Comparison of ENCODE assay signal across 2 cellular contexts in the genomic region with DNA sequence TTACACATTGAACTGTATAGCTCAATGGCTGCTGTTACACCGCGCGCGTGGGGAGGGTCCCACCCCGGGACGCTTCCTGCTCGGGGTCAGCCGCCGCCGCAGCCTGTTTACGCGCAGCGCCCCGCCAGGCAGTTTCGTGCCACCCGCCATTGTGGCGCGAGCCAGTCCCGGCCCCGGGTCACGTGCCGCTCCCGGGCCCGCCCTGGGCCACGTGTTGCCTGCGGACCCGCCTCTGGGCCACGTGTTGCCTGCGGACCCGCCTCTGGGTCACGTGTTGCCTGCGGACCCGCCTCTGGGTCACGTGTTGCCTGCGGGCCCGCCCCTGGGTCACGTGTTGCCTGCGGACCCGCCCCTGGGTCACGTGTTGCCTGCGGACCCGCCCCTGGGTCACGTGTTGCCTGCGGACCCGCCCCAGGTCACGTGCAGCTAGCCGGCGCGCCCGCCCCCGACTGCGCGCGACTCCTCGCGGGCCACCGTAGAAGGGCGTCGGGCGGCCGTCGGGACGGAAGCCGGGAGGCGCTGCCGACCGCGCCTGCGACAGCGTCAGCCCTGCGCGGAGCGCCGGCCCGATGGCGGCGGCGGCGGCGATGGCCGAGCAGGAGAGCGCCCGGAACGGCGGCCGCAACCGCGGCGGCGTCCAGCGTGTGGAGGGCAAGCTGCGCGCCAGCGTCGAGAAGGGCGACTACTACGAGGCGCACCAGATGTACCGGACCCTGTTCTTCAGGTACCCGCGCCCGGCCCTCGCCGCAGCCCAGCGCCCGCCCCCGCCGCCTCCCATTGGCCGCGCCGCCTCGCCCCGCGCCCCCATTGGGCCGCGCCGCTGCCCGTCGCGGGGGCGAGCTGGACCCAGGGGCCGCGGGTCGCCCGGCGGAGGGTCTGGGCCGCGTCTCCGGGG.
TF ChIP-seq lines count a peak whose summit lies in the region.

A gene with protein sequence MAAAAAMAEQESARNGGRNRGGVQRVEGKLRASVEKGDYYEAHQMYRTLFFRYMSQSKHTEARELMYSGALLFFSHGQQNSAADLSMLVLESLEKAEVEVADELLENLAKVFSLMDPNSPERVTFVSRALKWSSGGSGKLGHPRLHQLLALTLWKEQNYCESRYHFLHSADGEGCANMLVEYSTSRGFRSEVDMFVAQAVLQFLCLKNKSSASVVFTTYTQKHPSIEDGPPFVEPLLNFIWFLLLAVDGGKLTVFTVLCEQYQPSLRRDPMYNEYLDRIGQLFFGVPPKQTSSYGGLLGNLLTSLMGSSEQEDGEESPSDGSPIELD (plus strand): TSS at position 478 of the 895 bp plus-strand sequence. CDS start 92 bp downstream, at position 570.

TF ChIP-seq in HCT116, 20 proteins besides CTCF, POLR2A, EP300 and RAD21:
- no peak for TF ChIP-seq SIN3A (IDR thresholded peaks at IDR 0.05; ENCODE audit: low read depth)
- TF ChIP-seq ELF1 (IDR thresholded peaks at IDR 0.05; ENCODE audit: borderline replicate concordance, low read depth): no peak
- no peak; the same call in 1 of the 2 replicates for TF ChIP-seq ZFX (IDR thresholded peaks at IDR 0.05)
- no peak for TF ChIP-seq CEBPB (IDR thresholded peaks at IDR 0.05; ENCODE audit: low read depth)
- TF ChIP-seq, protein P1, sequence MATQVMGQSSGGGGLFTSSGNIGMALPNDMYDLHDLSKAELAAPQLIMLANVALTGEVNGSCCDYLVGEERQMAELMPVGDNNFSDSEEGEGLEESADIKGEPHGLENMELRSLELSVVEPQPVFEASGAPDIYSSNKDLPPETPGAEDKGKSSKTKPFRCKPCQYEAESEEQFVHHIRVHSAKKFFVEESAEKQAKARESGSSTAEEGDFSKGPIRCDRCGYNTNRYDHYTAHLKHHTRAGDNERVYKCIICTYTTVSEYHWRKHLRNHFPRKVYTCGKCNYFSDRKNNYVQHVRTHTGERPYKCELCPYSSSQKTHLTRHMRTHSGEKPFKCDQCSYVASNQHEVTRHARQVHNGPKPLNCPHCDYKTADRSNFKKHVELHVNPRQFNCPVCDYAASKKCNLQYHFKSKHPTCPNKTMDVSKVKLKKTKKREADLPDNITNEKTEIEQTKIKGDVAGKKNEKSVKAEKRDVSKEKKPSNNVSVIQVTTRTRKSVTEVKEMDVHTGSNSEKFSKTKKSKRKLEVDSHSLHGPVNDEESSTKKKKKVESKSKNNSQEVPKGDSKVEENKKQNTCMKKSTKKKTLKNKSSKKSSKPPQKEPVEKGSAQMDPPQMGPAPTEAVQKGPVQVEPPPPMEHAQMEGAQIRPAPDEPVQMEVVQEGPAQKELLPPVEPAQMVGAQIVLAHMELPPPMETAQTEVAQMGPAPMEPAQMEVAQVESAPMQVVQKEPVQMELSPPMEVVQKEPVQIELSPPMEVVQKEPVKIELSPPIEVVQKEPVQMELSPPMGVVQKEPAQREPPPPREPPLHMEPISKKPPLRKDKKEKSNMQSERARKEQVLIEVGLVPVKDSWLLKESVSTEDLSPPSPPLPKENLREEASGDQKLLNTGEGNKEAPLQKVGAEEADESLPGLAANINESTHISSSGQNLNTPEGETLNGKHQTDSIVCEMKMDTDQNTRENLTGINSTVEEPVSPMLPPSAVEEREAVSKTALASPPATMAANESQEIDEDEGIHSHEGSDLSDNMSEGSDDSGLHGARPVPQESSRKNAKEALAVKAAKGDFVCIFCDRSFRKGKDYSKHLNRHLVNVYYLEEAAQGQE (IDR thresholded peaks at IDR 0.05; ENCODE audit: low read depth): no peak
- peak; percentile 88 for TF ChIP-seq YY1 (IDR thresholded peaks at IDR 0.05; ENCODE audit: extremely low read depth, insufficient replicate concordance, low read depth, low read length)
- TF ChIP-seq POLR2AphosphoS5 (IDR thresholded peaks at IDR 0.05; ENCODE audit: low read depth, low read length): peak; percentile 48
- TF ChIP-seq, protein P2, sequence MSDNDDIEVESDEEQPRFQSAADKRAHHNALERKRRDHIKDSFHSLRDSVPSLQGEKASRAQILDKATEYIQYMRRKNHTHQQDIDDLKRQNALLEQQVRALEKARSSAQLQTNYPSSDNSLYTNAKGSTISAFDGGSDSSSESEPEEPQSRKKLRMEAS (IDR thresholded peaks at IDR 0.05): no peak
- TF ChIP-seq EGR1 (IDR thresholded peaks at IDR 0.05; ENCODE audit: low read depth): no peak
- no peak for TF ChIP-seq JUND (IDR thresholded peaks at IDR 0.05)
- TF ChIP-seq FOSL1 (IDR thresholded peaks at IDR 0.05; ENCODE audit: low read depth): no peak
- TF ChIP-seq TCF7L2 (IDR thresholded peaks at IDR 0.05; ENCODE audit: borderline replicate concordance, extremely low read depth, insufficient read depth, insufficient read length): no peak
- TF ChIP-seq EZH2phosphoT487 (IDR thresholded peaks at IDR 0.05; ENCODE audit: borderline replicate concordance): no peak
- no peak for TF ChIP-seq CBX3 (IDR thresholded peaks at IDR 0.05; ENCODE audit: low read depth)
- TF ChIP-seq, protein P3, sequence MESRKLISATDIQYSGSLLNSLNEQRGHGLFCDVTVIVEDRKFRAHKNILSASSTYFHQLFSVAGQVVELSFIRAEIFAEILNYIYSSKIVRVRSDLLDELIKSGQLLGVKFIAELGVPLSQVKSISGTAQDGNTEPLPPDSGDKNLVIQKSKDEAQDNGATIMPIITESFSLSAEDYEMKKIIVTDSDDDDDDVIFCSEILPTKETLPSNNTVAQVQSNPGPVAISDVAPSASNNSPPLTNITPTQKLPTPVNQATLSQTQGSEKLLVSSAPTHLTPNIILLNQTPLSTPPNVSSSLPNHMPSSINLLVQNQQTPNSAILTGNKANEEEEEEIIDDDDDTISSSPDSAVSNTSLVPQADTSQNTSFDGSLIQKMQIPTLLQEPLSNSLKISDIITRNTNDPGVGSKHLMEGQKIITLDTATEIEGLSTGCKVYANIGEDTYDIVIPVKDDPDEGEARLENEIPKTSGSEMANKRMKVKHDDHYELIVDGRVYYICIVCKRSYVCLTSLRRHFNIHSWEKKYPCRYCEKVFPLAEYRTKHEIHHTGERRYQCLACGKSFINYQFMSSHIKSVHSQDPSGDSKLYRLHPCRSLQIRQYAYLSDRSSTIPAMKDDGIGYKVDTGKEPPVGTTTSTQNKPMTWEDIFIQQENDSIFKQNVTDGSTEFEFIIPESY (IDR thresholded peaks at IDR 0.05; ENCODE audit: extremely low read depth, insufficient replicate concordance, low read length): peak; percentile 92

TF ChIP-seq in SK-N-SH, 30 proteins besides CTCF, POLR2A, EP300 and RAD21:
- TF ChIP-seq GATA2 (CRISPR knock-in tag; IDR thresholded peaks at IDR 0.05) (no peak), RCOR1 (IDR thresholded peaks at IDR 0.05; ENCODE audit: low read length) (peak; percentile 98), ELF1 (IDR thresholded peaks at IDR 0.05) (peak; percentile 87), CHD2 (IDR thresholded peaks at IDR 0.05; ENCODE audit: low read length, partially characterized antibody) (peak; percentile 84), TEAD4 (IDR thresholded peaks at IDR 0.05; ENCODE audit: borderline replicate concordance, insufficient read depth) (no peak), TAF1 (IDR thresholded peaks at IDR 0.05; ENCODE audit: borderline replicate concordance, low read depth, low read length) (peak; percentile 78; the same call in 1 of the 2 replicates), SIN3A (IDR thresholded peaks at IDR 0.05; ENCODE audit: borderline replicate concordance, low read depth, low read length) (peak; percentile 88; the same call in 1 of the 2 replicates), SMC3 (IDR thresholded peaks at IDR 0.05; ENCODE audit: low read depth, low read length) (no peak), NRF1 (IDR thresholded peaks at IDR 0.05; ENCODE audit: low read depth, low read length) (peak; percentile 29; the same call in 1 of the 2 replicates), MXI1 (IDR thresholded peaks at IDR 0.05; ENCODE audit: low read depth, low read length) (peak; percentile 99), MEF2A (IDR thresholded peaks at IDR 0.05; ENCODE audit: borderline replicate concordance, low read depth) (no peak), JUND (IDR thresholded peaks at IDR 0.05) (peak; percentile 50; the same call in 1 of the 2 replicates), POLR2AphosphoS5 (IDR thresholded peaks at IDR 0.05; ENCODE audit: low read depth, low read length) (peak; percentile 65), FOXJ3 (CRISPR knock-in tag; IDR thresholded peaks at IDR 0.05) (no peak), YY1 (IDR thresholded peaks at IDR 0.05; ENCODE audit: low read depth) (peak; percentile 86), FOXM1 (IDR thresholded peaks at IDR 0.05; ENCODE audit: low read depth) (no peak)
- TF ChIP-seq, protein P4, sequence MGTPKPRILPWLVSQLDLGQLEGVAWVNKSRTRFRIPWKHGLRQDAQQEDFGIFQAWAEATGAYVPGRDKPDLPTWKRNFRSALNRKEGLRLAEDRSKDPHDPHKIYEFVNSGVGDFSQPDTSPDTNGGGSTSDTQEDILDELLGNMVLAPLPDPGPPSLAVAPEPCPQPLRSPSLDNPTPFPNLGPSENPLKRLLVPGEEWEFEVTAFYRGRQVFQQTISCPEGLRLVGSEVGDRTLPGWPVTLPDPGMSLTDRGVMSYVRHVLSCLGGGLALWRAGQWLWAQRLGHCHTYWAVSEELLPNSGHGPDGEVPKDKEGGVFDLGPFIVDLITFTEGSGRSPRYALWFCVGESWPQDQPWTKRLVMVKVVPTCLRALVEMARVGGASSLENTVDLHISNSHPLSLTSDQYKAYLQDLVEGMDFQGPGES (IDR thresholded peaks at IDR 0.05; ENCODE audit: low read depth, low read length): peak; percentile 63
- TF ChIP-seq, protein P5, sequence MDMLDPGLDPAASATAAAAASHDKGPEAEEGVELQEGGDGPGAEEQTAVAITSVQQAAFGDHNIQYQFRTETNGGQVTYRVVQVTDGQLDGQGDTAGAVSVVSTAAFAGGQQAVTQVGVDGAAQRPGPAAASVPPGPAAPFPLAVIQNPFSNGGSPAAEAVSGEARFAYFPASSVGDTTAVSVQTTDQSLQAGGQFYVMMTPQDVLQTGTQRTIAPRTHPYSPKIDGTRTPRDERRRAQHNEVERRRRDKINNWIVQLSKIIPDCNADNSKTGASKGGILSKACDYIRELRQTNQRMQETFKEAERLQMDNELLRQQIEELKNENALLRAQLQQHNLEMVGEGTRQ (IDR thresholded peaks at IDR 0.05; ENCODE audit: borderline replicate concordance, low read depth, low read length): peak; percentile 100
- TF ChIP-seq, protein P6, sequence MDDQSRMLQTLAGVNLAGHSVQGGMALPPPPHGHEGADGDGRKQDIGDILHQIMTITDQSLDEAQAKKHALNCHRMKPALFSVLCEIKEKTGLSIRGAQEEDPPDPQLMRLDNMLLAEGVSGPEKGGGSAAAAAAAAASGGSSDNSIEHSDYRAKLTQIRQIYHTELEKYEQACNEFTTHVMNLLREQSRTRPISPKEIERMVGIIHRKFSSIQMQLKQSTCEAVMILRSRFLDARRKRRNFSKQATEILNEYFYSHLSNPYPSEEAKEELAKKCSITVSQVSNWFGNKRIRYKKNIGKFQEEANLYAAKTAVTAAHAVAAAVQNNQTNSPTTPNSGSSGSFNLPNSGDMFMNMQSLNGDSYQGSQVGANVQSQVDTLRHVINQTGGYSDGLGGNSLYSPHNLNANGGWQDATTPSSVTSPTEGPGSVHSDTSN (IDR thresholded peaks at IDR 0.05): peak; percentile 94
- TF ChIP-seq, protein P2 (IDR thresholded peaks at IDR 0.05; ENCODE audit: low read depth): peak; percentile 97
- TF ChIP-seq, protein P3 (IDR thresholded peaks at IDR 0.05; ENCODE audit: borderline replicate concordance, low read depth): peak; percentile 66; the same call in 1 of the 2 replicates
- TF ChIP-seq, protein P1 (IDR thresholded peaks at IDR 0.05; ENCODE audit: low read depth, low read length): peak; percentile 75; the same call in 1 of the 2 replicates
- TF ChIP-seq, protein P7, sequence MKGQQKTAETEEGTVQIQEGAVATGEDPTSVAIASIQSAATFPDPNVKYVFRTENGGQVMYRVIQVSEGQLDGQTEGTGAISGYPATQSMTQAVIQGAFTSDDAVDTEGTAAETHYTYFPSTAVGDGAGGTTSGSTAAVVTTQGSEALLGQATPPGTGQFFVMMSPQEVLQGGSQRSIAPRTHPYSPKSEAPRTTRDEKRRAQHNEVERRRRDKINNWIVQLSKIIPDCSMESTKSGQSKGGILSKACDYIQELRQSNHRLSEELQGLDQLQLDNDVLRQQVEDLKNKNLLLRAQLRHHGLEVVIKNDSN (IDR thresholded peaks at IDR 0.05; ENCODE audit: borderline replicate concordance, low read depth): peak; percentile 100
